ENCODE assay signal across 18 cellular contexts in genomic region chr4:185748901-185749390, GRCh38.
"Had no signal": no experiment of that assay in that cellular context is flagged by ENCODE, and none has a peak within 500 bp of the region (broad histone marks: within the 10 kb centered on the region; RNA-seq: fewer than 3 reads in every experiment).

No MANE protein-coding gene starts in this region.

- ATAC-seq: naive thymus-derived CD8-positive, alpha-beta T cell; psoas muscle; stimulated activated naive B cell treated with anti-CD40 and anti-IgM and Interleukin-4, amounts not matched to agents 10 μg/mL and 1 μg/mL and 100 μg/mL, for 72 hours; stimulated activated naive CD8-positive, alpha-beta T cell treated with anti-CD3 and anti-CD28 coated beads, Interleukin-15, amount 100 ng/mL, for 72 hours had no signal

- H3K27ac ChIP-seq: dorsolateral prefrontal cortex, neutrophil, psoas muscle, spleen, testis, transverse colon had no signal

- H3K36me3 ChIP-seq: neutrophil, spleen, transverse colon had no signal

- H3K9me3 ChIP-seq: neutrophil, psoas muscle, spleen, testis, transverse colon had no signal

- H3K27me3 ChIP-seq: neutrophil, spleen, testis, transverse colon had no signal

- H3K4me3 ChIP-seq: dorsolateral prefrontal cortex, psoas muscle, spleen, testis, transverse colon had no signal

- DNase-seq: cortex of kidney; dorsolateral prefrontal cortex; effector CD8-positive, alpha-beta T cell; immature natural killer cell; kidney; left cardiac atrium; mammary epithelial cell; naive thymus-derived CD8-positive, alpha-beta T cell; psoas muscle; spleen; stimulated activated CD4-positive, alpha-beta T cell treated with anti-CD3 and anti-CD28 coated beads, Interleukin-15, amount 100 ng/mL, for 24 hours; stimulated activated CD4-positive, alpha-beta T cell treated with anti-CD3 and anti-CD28 coated beads, Interleukin-1b, Interleukin-23, amount 100 ng/mL, for 48 hours; stimulated activated CD4-positive, alpha-beta T cell treated with anti-CD3 and anti-CD28 coated beads, Interleukin-4, amount 100 ng/mL, for 4 hours; stimulated activated naive B cell treated with anti-CD40 and anti-IgM and Interleukin-4, amounts not matched to agents 10 μg/mL and 1 μg/mL and 100 μg/mL, for 72 hours; stimulated activated naive CD8-positive, alpha-beta T cell treated with anti-CD3 and anti-CD28 coated beads, Interleukin-15, amount 100 ng/mL, for 72 hours; testis; transverse colon had no signal

- H3K4me1 ChIP-seq: psoas muscle, spleen, testis, transverse colon had no signal
